In the genomic region with DNA sequence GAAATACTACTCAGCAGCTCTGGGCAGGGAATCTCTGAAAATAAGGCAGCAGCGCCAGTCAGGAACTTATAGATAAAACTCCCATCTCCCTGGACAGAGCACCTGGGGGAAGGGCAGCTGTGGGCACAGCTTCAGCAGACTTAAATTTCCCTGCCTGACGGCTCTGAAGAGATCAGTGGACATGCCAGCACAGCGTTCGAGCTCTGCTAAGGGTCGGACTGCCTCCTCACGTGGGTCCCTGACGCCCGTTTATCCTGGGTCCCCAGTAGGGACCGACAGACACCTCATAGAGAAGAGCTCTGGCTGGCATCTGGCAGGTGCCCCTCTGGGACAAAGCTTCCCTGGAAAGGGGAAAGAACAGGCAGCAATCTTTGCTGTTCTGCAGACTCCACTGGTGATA, we compare ENCODE assay signal across 27 cellular contexts. TPM values are rescaled to one million over a fixed set of nuclear protein-coding genes. Genes with fewer than 3 reads are reported as not detected.
"Had no signal": no experiment of that assay in that cellular context is flagged by ENCODE, and none has a peak within 500 bp of the region (broad histone marks: within the 10 kb centered on the region; RNA-seq: fewer than 3 reads in every experiment).

No MANE protein-coding gene starts in this region.

- ATAC-seq: activated CD4-positive, CD25-positive, alpha-beta regulatory T cell treated with anti-CD3 and anti-CD28 coated beads, Interleukin-2, amount 50 U/mL, for 24 hours; activated CD8-positive, alpha-beta T cell treated with anti-CD3 and anti-CD28 coated beads for 36 hours; activated T-cell treated with anti-CD3 and anti-CD28 coated beads, Interleukin-2, amount 50 U/mL, for 72 hours; Panc1; Right ventricle myocardium inferior had no signal

- H3K4me3 ChIP-seq: SK-N-MC had no signal

- DNase-seq: activated CD4-positive, alpha-beta T cell treated with anti-CD3 and anti-CD28 coated beads for 4 hours; activated CD8-positive, alpha-beta memory T cell treated with anti-CD3 and anti-CD28 coated beads, Interleukin-2, amount 50 U/mL, for 4 hours; activated CD8-positive, alpha-beta T cell treated with anti-CD3 and anti-CD28 coated beads for 36 hours; activated gamma-delta T cell treated with Interleukin-2 at 50 U/mL for 16 hours; activated naive CD4-positive, alpha-beta T cell treated with anti-CD3 and anti-CD28 coated beads, Interleukin-2, amount 50 U/mL, for 16 hours; activated naive CD8-positive, alpha-beta T cell treated with anti-CD3 and anti-CD28 coated beads, Interleukin-2, amount 10 ng/mL, durations not matched to agents 7 days and 5 days; activated T-cell treated with anti-CD3 and anti-CD28 coated beads, Interleukin-2, amount 50 U/mL, for 72 hours; KG1; NCI-H1048; NCI-H146; NCI-H1930; NCI-H345; NCI-H510A; NCI-H526 treated with DMSO at 0.1 percent for 48 hours; NK-92 treated with Interleukin-12 subunit alpha and Interleukin-12 subunit beta, amount 100 ng/mL, for 24 hours; OCI-M1; RPMI8226; T-helper 1 cell; WERI-Rb-1 had no signal

- H3K27ac Mint-ChIP-seq: activated CD8-positive, alpha-beta T cell treated with anti-CD3 and anti-CD28 coated beads for 36 hours; activated naive CD8-positive, alpha-beta T cell treated with anti-CD3 and anti-CD28 coated beads, Interleukin-2, amount 10 ng/mL, durations not matched to agents 7 days and 5 days; activated T-cell treated with anti-CD3 and anti-CD28 coated beads, Interleukin-2, amount 50 U/mL, for 72 hours; activated T-helper 2 cell treated with anti-CD3 and anti-CD28 coated beads, Interferon-gamma antibody, Interleukin-2, Interleukin-4, amounts not matched to agents 10 μg/mL and 5 μg/mL and 100 μg/mL, durations not matched to agents 14 hours and 24 hours and 36 hours; brain had no signal

- H3K27ac ChIP-seq: SK-N-MC, WERI-Rb-1 had no signal

- H3K36me3 Mint-ChIP-seq: activated naive CD8-positive, alpha-beta T cell treated with anti-CD3 and anti-CD28 coated beads, Interleukin-2, amount 10 ng/mL, durations not matched to agents 7 days and 5 days had no signal

- H3K36me3 ChIP-seq: WERI-Rb-1 had no signal

- H3K4me3 Mint-ChIP-seq: activated CD8-positive, alpha-beta T cell treated with anti-CD3 and anti-CD28 coated beads for 36 hours; activated naive CD8-positive, alpha-beta T cell treated with anti-CD3 and anti-CD28 coated beads, Interleukin-2, amount 10 ng/mL, durations not matched to agents 7 days and 5 days; activated T-cell treated with anti-CD3 and anti-CD28 coated beads, Interleukin-2, amount 50 U/mL, for 72 hours; brain; central memory CD8-positive, alpha-beta T cell had no signal

- H3K27me3 Mint-ChIP-seq: activated CD8-positive, alpha-beta T cell treated with anti-CD3 and anti-CD28 coated beads for 36 hours; activated naive CD8-positive, alpha-beta T cell treated with anti-CD3 and anti-CD28 coated beads, Interleukin-2, amount 10 ng/mL, durations not matched to agents 7 days and 5 days; central memory CD8-positive, alpha-beta T cell had no signal

- H3K4me1 Mint-ChIP-seq: activated naive CD8-positive, alpha-beta T cell treated with anti-CD3 and anti-CD28 coated beads, Interleukin-2, amount 10 ng/mL, durations not matched to agents 7 days and 5 days; brain; central memory CD8-positive, alpha-beta T cell had no signal

RNA-seq across cellular contexts. Expression of a gene that starts 59.0 kb away (rescaled TPM):
- total RNA-seq: activated CD8-positive, alpha-beta T cell treated with anti-CD3 and anti-CD28 coated beads for 36 hours; activated naive CD8-positive, alpha-beta T cell treated with anti-CD3 and anti-CD28 coated beads, Interleukin-2, amount 10 ng/mL, durations not matched to agents 7 days and 5 days; activated T-cell treated with anti-CD3 and anti-CD28 coated beads, Interleukin-2, amount 50 U/mL, for 72 hours; activated T-helper 2 cell treated with anti-CD3 and anti-CD28 coated beads, Interferon-gamma antibody, Interleukin-2, Interleukin-4, amounts not matched to agents 10 μg/mL and 5 μg/mL and 100 μg/mL, durations not matched to agents 14 hours and 24 hours and 36 hours; T-helper 2 cell treated with Interferon-gamma antibody and Interleukin-4, amounts not matched to agents 100 ng/mL and 5 ng/mL, for 36 hours had no signal
